24 cellular contexts compared by ENCODE assay signal in genomic region chr1:84770481-84770880, GRCh38.
"Had no signal": no experiment of that assay in that cellular context is flagged by ENCODE, and none has a peak within 500 bp of the region (broad histone marks: within the 10 kb centered on the region; RNA-seq: fewer than 3 reads in every experiment).

No MANE protein-coding gene starts in this region.

- H3K4me3 ChIP-seq: colonic mucosa, coronary artery, dorsolateral prefrontal cortex, esophagus muscularis mucosa, esophagus squamous epithelium, gastrocnemius medialis, gastroesophageal sphincter, heart left ventricle, heart right ventricle had no signal

- ATAC-seq: effector memory CD8-positive, alpha-beta T cell; esophagus mucosa; foreskin keratinocyte; gastrocnemius medialis; gastroesophageal sphincter; heart left ventricle; heart right ventricle had no signal

- H3K9me3 ChIP-seq: colonic mucosa, esophagus muscularis mucosa, esophagus squamous epithelium, gastrocnemius medialis, gastroesophageal sphincter, heart left ventricle, heart right ventricle had no signal

- H3K27ac ChIP-seq: colonic mucosa, coronary artery, dorsolateral prefrontal cortex, epithelial cell of prostate, esophagus muscularis mucosa, esophagus squamous epithelium, foreskin keratinocyte, gastrocnemius medialis, gastroesophageal sphincter, heart left ventricle, heart right ventricle had no signal

- H3K4me1 ChIP-seq: colonic mucosa, gastrocnemius medialis, gastroesophageal sphincter, heart right ventricle had no signal

- H3K27me3 ChIP-seq: colonic mucosa, dorsolateral prefrontal cortex had no signal

- DNase-seq: colonic mucosa; cortex of kidney; dermis blood vessel endothelial cell; dorsolateral prefrontal cortex; effector CD4-positive, alpha-beta T cell; effector CD8-positive, alpha-beta T cell; effector memory CD4-positive, alpha-beta T cell; effector memory CD8-positive, alpha-beta T cell; endodermal cell; erythroblast; esophagus squamous epithelium; foreskin fibroblast; foreskin keratinocyte; foreskin melanocyte; gastrocnemius medialis; glutamatergic neuron; head of caudate nucleus; heart left ventricle; heart right ventricle had no signal

- H3K36me3 ChIP-seq: colonic mucosa, esophagus muscularis mucosa, esophagus squamous epithelium, gastrocnemius medialis, gastroesophageal sphincter, heart left ventricle, heart right ventricle had no signal
